In genomic region chr1:42777860-42778259, GRCh38 we compare ENCODE assay signal across 8 cellular contexts. TPM values are rescaled to one million over a fixed set of nuclear protein-coding genes. Genes with fewer than 3 reads are reported as not detected.
DNase-seq lines count a peak whose midpoint lies in the region; ATAC-seq, FAIRE-seq and TF ChIP-seq lines count a peak whose summit lies in the region.

No MANE protein-coding gene starts in this region.

- no peaks in the 10 kb centered on the region for H3K4me1 ChIP-seq in HAP-1

- H3K4me3 ChIP-seq in HAP-1 (no peak overlapping the region), choroid plexus epithelial cell (ENCODE audit: low read depth, low read length) (no peak overlapping the region)

- in situ Hi-C loops in HAP-1 (cut with MboI; ENCODE audit: low sequenced_read_pairs) = loop anchor here (5.0 kb wide), 1 partner anchor 289 kb away; no protein-coding TSS in a partner anchor

- TF ChIP-seq CTCF in D721Med (IDR thresholded peaks at IDR 0.05; ENCODE audit: insufficient read depth, missing control alignments) (peak; percentile 95), choroid plexus epithelial cell (conservative IDR thresholded peaks at IDR 0.05; ENCODE audit: low read depth, low read length) (peak; percentile 89)

- H3K36me3 ChIP-seq in HAP-1 (replicated peaks) = peaks cover 52% of the 10 kb centered on the region

- FAIRE-seq in D721Med (lab: Jason Lieb, UNC) (peak; percentile 29), RCC 7860 (lab: Jason Lieb, UNC) (no peak)

- no peak for ATAC-seq in GM21717 (IDR thresholded peaks at IDR 0.05; ENCODE audit: unreplicated experiment)
- no peak for ATAC-seq in HG02759 (IDR thresholded peaks at IDR 0.05; ENCODE audit: unreplicated experiment)
- no peak for ATAC-seq in GM19467 (IDR thresholded peaks at IDR 0.05; ENCODE audit: unreplicated experiment)

- no peaks in the 10 kb centered on the region for H3K27me3 ChIP-seq in HAP-1 (ENCODE audit: low read depth)

- peak; percentile 70 for DNase-seq in D721Med (ENCODE audit: insufficient read length, low spot score)
- peak; percentile 21 to 51 for DNase-seq in HAP-1 (ENCODE audit: low spot score in 2 of 2)
- DNase-seq in RCC 7860 (ENCODE audit: low spot score) = peak; percentile 13
- DNase-seq in choroid plexus epithelial cell (ENCODE audit: low read depth) = peak; percentile 72
- peak; percentile 57 to 70 for DNase-seq in lung microvascular endothelial cell (ENCODE audit: low read depth in 2 of 2)

- no peaks in the 10 kb centered on the region for H3K9me3 ChIP-seq in HAP-1

RNA-seq across cellular contexts. Expression of gene TMEM269, which starts 6.9 kb away (rescaled TPM):
- total RNA-seq in lung microvascular endothelial cell = not detected in 2 replicates

RNA-seq across cellular contexts. Expression of gene C1orf50, which starts 10.8 kb away (rescaled TPM):
- 3.1 and 3.8 TPM in 2 replicates for total RNA-seq in lung microvascular endothelial cell

RNA-seq across cellular contexts. Expression of gene P3H1, which starts 11.0 kb away (rescaled TPM):
- 68.0 and 69.8 TPM in 2 replicates for total RNA-seq in lung microvascular endothelial cell

RNA-seq across cellular contexts. Expression of gene CLDN19, which starts 37.8 kb away (rescaled TPM):
- not detected in 2 replicates for total RNA-seq in lung microvascular endothelial cell

RNA-seq across cellular contexts. Expression of gene ERMAP, which starts 39.1 kb away (rescaled TPM):
- 6.1 and 7.1 TPM in 2 replicates for total RNA-seq in lung microvascular endothelial cell

Comparison
In these comparisons a context has a peak if more than half of its experiments do, and no peak if none do; other contexts are left out.
1. DNase-seq: peak in every context shown above with its lines; median percentile 72 in choroid plexus epithelial cell; 70 in D721Med; 64 in lung microvascular endothelial cell; 36 in HAP-1; 13 in RCC 7860.